Comparison of ENCODE assay signal across 9 cellular contexts in genomic region chr9:70229026-70229425, GRCh38. TPM values are rescaled to one million over a fixed set of nuclear protein-coding genes. Genes with fewer than 3 reads are reported as not detected.
DNase-seq lines count a peak whose midpoint lies in the region; ATAC-seq and TF ChIP-seq lines count a peak whose summit lies in the region.
"Had no signal": no experiment of that assay in that cellular context is flagged by ENCODE, and none has a peak within 500 bp of the region (broad histone marks: within the 10 kb centered on the region; RNA-seq: fewer than 3 reads in every experiment).

No MANE protein-coding gene starts in this region.

- no peak for TF ChIP-seq POLR2A in thyroid gland (IDR thresholded peaks at IDR 0.05)

- H3K4me1 ChIP-seq in thyroid gland, result peaks cover 20 to 25% of the 10 kb centered on the region in 2 donors

- H3K4me3 ChIP-seq in brain microvascular endothelial cell (ENCODE audit: low read depth, low read length) (no peak overlapping the region), thyroid gland (replicated peaks in 1 of 3) (no peak overlapping the region)

- H3K9me3 ChIP-seq in thyroid gland, result no peaks in the 10 kb centered on the region

- peak; percentile 11 for DNase-seq in NCI-H146 (lab: John Stamatoyannopoulos, UW)
- no peak for DNase-seq in NCI-H146 treated with DMSO at 0.1 percent for 48 hours (lab: John Stamatoyannopoulos, UW; ENCODE audit: unreplicated experiment)
- no peak for DNase-seq in brain microvascular endothelial cell
- DNase-seq in mesothelial cell of epicardium (ENCODE audit: low spot score in 2 of 2, unreplicated experiment in 2 of 2), result no peak
- DNase-seq in thyroid gland, result peak; percentile 42 to 43
- no peak for DNase-seq in natural killer cell treated with Interleukin-12 subunit alpha and Interleukin-12 subunit beta and Interleukin-15 and Interleukin-18, amount 100 ng/mL, for 72 hours (ENCODE audit: low spot score)
- no peak for DNase-seq in stimulated activated naive CD4-positive, alpha-beta T cell (lab: John Stamatoyannopoulos, UW)
- DNase-seq: activated CD4-positive, CD25-positive, alpha-beta regulatory T cell had no signal

- in situ Hi-C loops in brain microvascular endothelial cell (cut with HindIII; ENCODE audit: low pct_ligation_motif_present, low sequenced_read_pairs), result no loop called here

- intact Hi-C loops in thyroid gland (cut with DNase I), result no loop called here

- H3K4me1 Mint-ChIP-seq in mesothelial cell of epicardium, result peaks cover 26% of the 10 kb centered on the region
- H3K4me1 Mint-ChIP-seq in stimulated activated memory B cell treated with anti-CD40 and anti-IgM and Interleukin-4, amounts not matched to agents 10 μg/mL and 1 μg/mL and 100 μg/mL, for 72 hours, result no peaks in the 10 kb centered on the region
- no peaks in the 10 kb centered on the region for H3K4me1 Mint-ChIP-seq in natural killer cell treated with Interleukin-12 subunit alpha and Interleukin-12 subunit beta and Interleukin-15 and Interleukin-18, amount 100 ng/mL, for 72 hours (ENCODE audit: low read depth in 2 of 2)

- H3K27me3 Mint-ChIP-seq in mesothelial cell of epicardium (ENCODE audit: low read depth), result no peaks in the 10 kb centered on the region
- H3K27me3 Mint-ChIP-seq in stimulated activated memory B cell treated with anti-CD40 and anti-IgM and Interleukin-4, amounts not matched to agents 10 μg/mL and 1 μg/mL and 100 μg/mL, for 72 hours, result peaks cover 8% of the 10 kb centered on the region
- H3K27me3 Mint-ChIP-seq in natural killer cell treated with Interleukin-12 subunit alpha and Interleukin-12 subunit beta and Interleukin-15 and Interleukin-18, amount 100 ng/mL, for 72 hours, result peaks cover 14 to 34% of the 10 kb centered on the region in 2 donors

- H3K9me3 Mint-ChIP-seq in mesothelial cell of epicardium, result peaks cover 17% of the 10 kb centered on the region
- no peaks in the 10 kb centered on the region for H3K9me3 Mint-ChIP-seq in stimulated activated memory B cell treated with anti-CD40 and anti-IgM and Interleukin-4, amounts not matched to agents 10 μg/mL and 1 μg/mL and 100 μg/mL, for 72 hours
- no peaks in the 10 kb centered on the region for H3K9me3 Mint-ChIP-seq in natural killer cell treated with Interleukin-12 subunit alpha and Interleukin-12 subunit beta and Interleukin-15 and Interleukin-18, amount 100 ng/mL, for 72 hours

- peaks cover 23% of the 10 kb centered on the region for H3K36me3 Mint-ChIP-seq in mesothelial cell of epicardium
- H3K36me3 Mint-ChIP-seq in stimulated activated memory B cell treated with anti-CD40 and anti-IgM and Interleukin-4, amounts not matched to agents 10 μg/mL and 1 μg/mL and 100 μg/mL, for 72 hours, result peaks cover 11% of the 10 kb centered on the region
- H3K36me3 Mint-ChIP-seq in natural killer cell treated with Interleukin-12 subunit alpha and Interleukin-12 subunit beta and Interleukin-15 and Interleukin-18, amount 100 ng/mL, for 72 hours, result no peaks in the 10 kb centered on the region

- WGBS in thyroid gland, 2 donors, result 43 to 60% methylated on average over 4 of the region's 4 CpGs

- peak overlapping the region; percentile 37 for H3K27ac Mint-ChIP-seq in mesothelial cell of epicardium
- no peak overlapping the region for H3K27ac Mint-ChIP-seq in stimulated activated memory B cell treated with anti-CD40 and anti-IgM and Interleukin-4, amounts not matched to agents 10 μg/mL and 1 μg/mL and 100 μg/mL, for 72 hours
- no peak overlapping the region for H3K27ac Mint-ChIP-seq in natural killer cell treated with Interleukin-12 subunit alpha and Interleukin-12 subunit beta and Interleukin-15 and Interleukin-18, amount 100 ng/mL, for 72 hours

- ATAC-seq in stimulated activated memory B cell treated with anti-CD40 and anti-IgM and Interleukin-4, amounts not matched to agents 10 μg/mL and 1 μg/mL and 100 μg/mL, for 72 hours, result no peak
- no peak for ATAC-seq in natural killer cell treated with Interleukin-12 subunit alpha and Interleukin-12 subunit beta and Interleukin-15 and Interleukin-18, amount 100 ng/mL, for 72 hours

- no peaks in the 10 kb centered on the region for H3K36me3 ChIP-seq in brain microvascular endothelial cell (replicated peaks)
- H3K36me3 ChIP-seq in thyroid gland, result no peaks in the 10 kb centered on the region

- TF ChIP-seq CTCF in brain microvascular endothelial cell (IDR thresholded peaks at IDR 0.05; ENCODE audit: low read depth, low read length, missing control alignments) (peak; percentile 5), mesothelial cell of epicardium (IDR thresholded peaks at IDR 0.05; ENCODE audit: unreplicated experiment) (no peak), thyroid gland (IDR thresholded peaks at IDR 0.05) (no peak)

- H3K4me3 Mint-ChIP-seq in mesothelial cell of epicardium, result no peak overlapping the region
- H3K4me3 Mint-ChIP-seq in stimulated activated memory B cell treated with anti-CD40 and anti-IgM and Interleukin-4, amounts not matched to agents 10 μg/mL and 1 μg/mL and 100 μg/mL, for 72 hours, result no peak overlapping the region
- no peak overlapping the region for H3K4me3 Mint-ChIP-seq in natural killer cell treated with Interleukin-12 subunit alpha and Interleukin-12 subunit beta and Interleukin-15 and Interleukin-18, amount 100 ng/mL, for 72 hours

- no peaks in the 10 kb centered on the region for H3K27me3 ChIP-seq in brain microvascular endothelial cell (replicated peaks)
- H3K27me3 ChIP-seq in thyroid gland, result no peaks in the 10 kb centered on the region

- no peak overlapping the region for H3K27ac ChIP-seq in brain microvascular endothelial cell
- H3K27ac ChIP-seq in thyroid gland, result peak overlapping the region in 2 of 3 donors; percentile 24 to 33

RNA-seq across cellular contexts. Expression of gene SMC5, which starts 29.8 kb away (rescaled TPM):
- 48.9 to 56.2 TPM (median 49.3 TPM) in 3 replicates for total RNA-seq in mesothelial cell of epicardium
- 10 to 100 TPM; 33.1 to 49.4 (median 39.2) TPM for total RNA-seq in thyroid gland
- total RNA-seq in natural killer cell treated with Interleukin-12 subunit alpha and Interleukin-12 subunit beta and Interleukin-15 and Interleukin-18, amount 100 ng/mL, for 72 hours, result 10 to 100 TPM; 32.6 to 47.1 TPM

Comparison
In these comparisons a context has a peak if more than half of its experiments do, and no peak if none do; other contexts are left out.
1. DNase-seq: peak in NCI-H146 (single experiment) and thyroid gland (2 of 2); none in NCI-H146 treated with DMSO at 0.1 percent for 48 hours (single experiment), brain microvascular endothelial cell (single experiment), mesothelial cell of epicardium (0 of 2), natural killer cell treated with Interleukin-12 subunit alpha and Interleukin-12 subunit beta and Interleukin-15 and Interleukin-18, amount 100 ng/mL, for 72 hours (single experiment) and stimulated activated naive CD4-positive, alpha-beta T cell (0 of 6).